8 cellular contexts compared by ENCODE assay signal in the genomic region with DNA sequence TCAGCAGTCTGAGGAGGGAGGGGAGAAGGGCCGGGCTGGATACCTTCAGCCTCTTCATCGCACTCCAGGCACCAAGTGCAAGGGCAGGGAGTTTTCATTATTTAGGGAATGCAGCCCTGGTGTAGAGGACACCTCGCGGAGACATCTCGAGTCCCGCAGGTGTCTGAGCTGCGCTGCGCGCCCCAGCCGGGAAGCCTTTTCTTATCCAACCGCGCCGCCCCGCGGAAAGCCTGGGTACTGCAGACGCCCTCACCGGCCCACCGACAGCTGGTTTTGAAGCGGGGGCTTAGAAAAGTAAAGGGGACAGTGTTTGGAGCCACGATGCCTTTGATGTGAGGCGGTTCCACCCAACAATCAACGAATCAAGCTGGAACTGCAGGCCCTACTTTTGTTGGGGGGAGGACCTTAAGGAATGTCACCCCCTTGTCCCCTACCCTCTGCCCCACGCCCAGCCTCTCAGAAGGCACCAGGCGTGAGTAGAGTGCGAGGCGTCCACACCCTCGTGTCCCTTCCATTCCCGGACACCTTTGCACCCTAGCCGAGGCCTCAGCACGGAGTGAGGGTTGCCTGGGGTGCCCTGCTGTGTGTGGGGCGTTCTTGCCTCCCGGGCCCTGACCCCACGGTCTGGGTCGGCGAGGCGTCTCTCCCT. TPM values are rescaled to one million over a fixed set of nuclear protein-coding genes. Genes with fewer than 3 reads are reported as not detected.
DNase-seq lines count a peak whose midpoint lies in the region; ATAC-seq and TF ChIP-seq lines count a peak whose summit lies in the region.

No MANE protein-coding gene starts in this region.

- peak overlapping the region; percentile 20 for H3K23ac ChIP-seq in neuronal stem cell (ENCODE audit: low read depth, low read length, poor library complexity)

- no peaks in the 10 kb centered on the region for H3K9me3 ChIP-seq in PC-3 (ENCODE audit: low read length)
- no peaks in the 10 kb centered on the region for H3K9me3 ChIP-seq in neuronal stem cell (replicated peaks in 1 of 2; ENCODE audit: control insufficient read depth in 2 of 2, insufficient read depth in 1 of 2, low read depth in 1 of 2, low read length in 2 of 2)

- H4K8ac ChIP-seq in neuronal stem cell (ENCODE audit: low read depth, low read length) = no peak overlapping the region

- peak; percentile 98 for TF ChIP-seq CTCF in PC-3 (conservative IDR thresholded peaks at IDR 0.05; ENCODE audit: low read depth, low read length)
- peak; percentile 98 for TF ChIP-seq CTCF in fibroblast of villous mesenchyme (IDR thresholded peaks at IDR 0.05; ENCODE audit: insufficient read depth, low read depth, low read length)

- H3K27me3 ChIP-seq in PC-3 (ENCODE audit: low read length) = peaks cover 38% of the 10 kb centered on the region
- peaks cover 31 to 74% (median 53%) of the 10 kb centered on the region in 3 experiments for H3K27me3 ChIP-seq in neuronal stem cell (ENCODE audit: control insufficient read depth in 3 of 3, insufficient read depth in 3 of 3, low read depth in 1 of 3, low read length in 3 of 3)

- no peaks in the 10 kb centered on the region for H3K79me2 ChIP-seq in PC-3 (ENCODE audit: low read length)

- H4K91ac ChIP-seq in neuronal stem cell (ENCODE audit: low read depth, low read length, poor library complexity) = no peak overlapping the region

- peak overlapping the region; percentile 82 for H3K4me2 ChIP-seq in PC-3 (ENCODE audit: low read length)
- peak overlapping the region; percentile 88 for H3K4me2 ChIP-seq in neuronal stem cell (ENCODE audit: insufficient read depth, low read length, poor library complexity, severe bottlenecking)

- peak overlapping the region; percentile 89 for H2AFZ ChIP-seq in PC-3 (ENCODE audit: low read length)
- peak overlapping the region; percentile 87 for H2AFZ ChIP-seq in neuronal stem cell (ENCODE audit: low read length)

- H2BK120ac ChIP-seq in neuronal stem cell (ENCODE audit: low read depth, low read length) = no peak overlapping the region

- CTCF ChIA-PET in PC-3 (lab: Charles Lee) = interaction anchor here (0.6 to 1.3 kb wide), 5 partner anchors 269 to 668 kb away, joined by 4 to 18 read pairs (median 6); no protein-coding TSS in a partner anchor

- H4K20me1 ChIP-seq in PC-3 (ENCODE audit: low read length) = no peaks in the 10 kb centered on the region

- H3K36me3 Mint-ChIP-seq in activated T-helper 2 cell treated with anti-CD3 and anti-CD28 coated beads, Interferon-gamma antibody, Interleukin-2, Interleukin-4, amounts not matched to agents 10 μg/mL and 5 μg/mL and 100 μg/mL, durations not matched to agents 14 hours and 24 hours and 36 hours (ENCODE audit: low read depth) = no peaks in the 10 kb centered on the region

- peak overlapping the region; percentile 27 for H2BK5ac ChIP-seq in neuronal stem cell (ENCODE audit: low read length)

- no peaks in the 10 kb centered on the region for H3K79me1 ChIP-seq in neuronal stem cell (ENCODE audit: low read depth, low read length)

- ATAC-seq in HG03354 (IDR thresholded peaks at IDR 0.05; ENCODE audit: poor library complexity, severe bottlenecking, unreplicated experiment) (peak; percentile 45), PC-3 (peak; percentile 63), GM21825 (IDR thresholded peaks at IDR 0.05; ENCODE audit: unreplicated experiment) (no peak)

- H2BK12ac ChIP-seq in neuronal stem cell (ENCODE audit: low read length) = no peak overlapping the region

- no peaks in the 10 kb centered on the region for H3K9me3 Mint-ChIP-seq in activated T-helper 2 cell treated with anti-CD3 and anti-CD28 coated beads, Interferon-gamma antibody, Interleukin-2, Interleukin-4, amounts not matched to agents 10 μg/mL and 5 μg/mL and 100 μg/mL, durations not matched to agents 14 hours and 24 hours and 36 hours

- H3K4me1 ChIP-seq in PC-3 (ENCODE audit: insufficient read depth, low read length) (peaks cover 8% of the 10 kb centered on the region), neuronal stem cell (ENCODE audit: control insufficient read depth in 2 of 2, insufficient read depth in 1 of 2, low read depth in 1 of 2, low read length in 2 of 2) (peaks cover 3 to 6% of the 10 kb centered on the region in 2 donors)

- H3K14ac ChIP-seq in neuronal stem cell (ENCODE audit: low read length) = no peak overlapping the region

- H2AK5ac ChIP-seq in neuronal stem cell (ENCODE audit: low read depth, low read length) = no peak overlapping the region

- H3K27ac ChIP-seq in PC-3 (ENCODE audit: low read length) = no peak overlapping the region
- H3K27ac ChIP-seq in neuronal stem cell (replicated peaks; ENCODE audit: low read length) = no peak overlapping the region

- H3K36me3 ChIP-seq in PC-3 (ENCODE audit: low read depth, low read length) (no peaks in the 10 kb centered on the region), neuronal stem cell (replicated peaks in 1 of 2; ENCODE audit: control insufficient read depth in 2 of 2, insufficient read depth in 2 of 2, low read length in 2 of 2) (peaks cover 0 to 1% of the 10 kb centered on the region in 2 donors)

- H3K9ac ChIP-seq in PC-3 (ENCODE audit: low read length) (no peak overlapping the region), neuronal stem cell (ENCODE audit: low read depth, low read length, poor library complexity) (no peak overlapping the region)

- H3K4me1 Mint-ChIP-seq in activated T-helper 2 cell treated with anti-CD3 and anti-CD28 coated beads, Interferon-gamma antibody, Interleukin-2, Interleukin-4, amounts not matched to agents 10 μg/mL and 5 μg/mL and 100 μg/mL, durations not matched to agents 14 hours and 24 hours and 36 hours (ENCODE audit: low read depth) = peaks cover 28% of the 10 kb centered on the region

- H3K27ac Mint-ChIP-seq in activated T-helper 2 cell treated with anti-CD3 and anti-CD28 coated beads, Interferon-gamma antibody, Interleukin-2, Interleukin-4, amounts not matched to agents 10 μg/mL and 5 μg/mL and 100 μg/mL, durations not matched to agents 14 hours and 24 hours and 36 hours = no peak overlapping the region

- H2BK15ac ChIP-seq in neuronal stem cell (ENCODE audit: low read length) = no peak overlapping the region

- intact Hi-C loops in PC-3 (cut with micrococcal nuclease) = loop anchor here (1.0 to 5.0 kb wide), 5 partner anchors 269 to 645 kb away; partner anchors contain the start of gene KIZ
- intact Hi-C loops in activated T-helper 2 cell treated with anti-CD3 and anti-CD28 coated beads, Interferon-gamma antibody, Interleukin-2, Interleukin-4, amounts not matched to agents 10 μg/mL and 5 μg/mL and 100 μg/mL, durations not matched to agents 14 hours and 24 hours and 36 hours (cut with micrococcal nuclease) = loop anchor here (1.0 to 5.0 kb wide), 5 partner anchors 269 to 1138 kb away; partner anchors contain the start of gene INSM1

- H3K4me3 ChIP-seq in PC-3 (ENCODE audit: low read length) (peak overlapping the region; percentile 55), fibroblast of villous mesenchyme (ENCODE audit: low read depth, low read length) (no peak overlapping the region), neuronal stem cell (ENCODE audit: low read length in 2 of 2) (peak overlapping the region; percentile 39 to 80)

- no TSS peak for BruUV-seq in PC-3 (replicated peaks; lab: Mats Ljungman, UMichigan)

- POLR2A ChIA-PET in PC-3 (lab: Charles Lee; ENCODE audit: unreplicated experiment) = no interaction called here

- H3F3A ChIP-seq in PC-3 (ENCODE audit: low read length, unreplicated experiment) = no peaks in the 10 kb centered on the region

- no peaks in the 10 kb centered on the region for H3K9me2 ChIP-seq in PC-3 (replicated peaks; ENCODE audit: low read length)

- peak overlapping the region; percentile 39 for H3K4me3 Mint-ChIP-seq in activated T-helper 2 cell treated with anti-CD3 and anti-CD28 coated beads, Interferon-gamma antibody, Interleukin-2, Interleukin-4, amounts not matched to agents 10 μg/mL and 5 μg/mL and 100 μg/mL, durations not matched to agents 14 hours and 24 hours and 36 hours (ENCODE audit: low read depth)

- H3K18ac ChIP-seq in neuronal stem cell (ENCODE audit: low read length) = peak overlapping the region; percentile 87

- peaks cover 51% of the 10 kb centered on the region for H3K27me3 Mint-ChIP-seq in activated T-helper 2 cell treated with anti-CD3 and anti-CD28 coated beads, Interferon-gamma antibody, Interleukin-2, Interleukin-4, amounts not matched to agents 10 μg/mL and 5 μg/mL and 100 μg/mL, durations not matched to agents 14 hours and 24 hours and 36 hours (ENCODE audit: low read depth)

- H3K4ac ChIP-seq in neuronal stem cell (ENCODE audit: low read length) = no peak overlapping the region

- DNase-seq in DMS114 treated with DMSO at 0.1 percent for 48 hours (lab: John Stamatoyannopoulos, UW; ENCODE audit: unreplicated experiment) = peak; percentile 36
- peak; percentile 74 for DNase-seq in PC-3
- DNase-seq in activated T-helper 2 cell treated with anti-CD3 and anti-CD28 coated beads, Interferon-gamma antibody, Interleukin-2, Interleukin-4, amounts not matched to agents 10 μg/mL and 5 μg/mL and 100 μg/mL, durations not matched to agents 14 hours and 24 hours and 36 hours (ENCODE audit: low spot score) = peak; percentile 67
- DNase-seq in fibroblast of villous mesenchyme (ENCODE audit: low read depth) = peak; percentile 45
- peak; percentile 78 for DNase-seq in neuronal stem cell (ENCODE audit: low spot score)
- DNase-seq in superior temporal gyrus (ENCODE audit: extremely low spot score) = peak; percentile 81

- no CpG with 5 or more reads among the region's 36 CpGs for WGBS in neuronal stem cell (ENCODE audit: extremely low coverage in 2 of 2, insufficient read length in 2 of 2, insufficient replicate concordance in 1 of 2), 2 donors

RNA-seq across cellular contexts. Expression of gene NKX2-2, which starts 8.6 kb away (rescaled TPM):
- total RNA-seq in PC-3 (2014; rRNA removed) (not detected in 2 replicates), fibroblast of villous mesenchyme (not detected in 2 replicates)
- not detected in 2 replicates for total RNA-seq in activated T-helper 2 cell treated with anti-CD3 and anti-CD28 coated beads, Interferon-gamma antibody, Interleukin-2, Interleukin-4, amounts not matched to agents 10 μg/mL and 5 μg/mL and 100 μg/mL, durations not matched to agents 14 hours and 24 hours and 36 hours
- polyA plus RNA-seq in neuronal stem cell (2013, experiment 1 of 2) = not detected
- polyA plus RNA-seq in neuronal stem cell (2013, experiment 2 of 2) = not detected
